Comparison of ENCODE assay signal across 33 cellular contexts in the genomic region with DNA sequence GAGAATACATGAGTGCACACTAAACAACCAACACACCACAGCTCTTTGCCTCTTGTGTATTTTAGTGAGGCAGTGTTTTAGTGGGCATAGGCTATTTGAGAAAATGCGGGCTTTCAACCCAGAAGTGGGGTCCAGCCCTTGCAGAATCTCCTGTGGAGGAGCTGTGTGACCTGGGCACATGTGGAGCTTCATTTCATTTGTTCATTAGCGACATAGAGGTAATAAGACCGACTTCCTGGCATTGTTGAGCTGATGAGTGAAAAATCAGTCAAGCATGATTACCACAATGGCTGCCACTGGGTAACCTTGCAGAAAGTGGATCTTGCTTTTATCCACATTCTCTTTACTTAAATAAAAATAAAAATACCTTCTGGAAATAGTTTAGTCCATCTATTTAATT.
"Had no signal": no experiment of that assay in that cellular context is flagged by ENCODE, and none has a peak within 500 bp of the region (broad histone marks: within the 10 kb centered on the region; RNA-seq: fewer than 3 reads in every experiment).

No MANE protein-coding gene starts in this region.

- FAIRE-seq: endothelial cell of umbilical vein had no signal

- H3K9me3 Mint-ChIP-seq: activated CD4-positive, alpha-beta memory T cell treated with anti-CD3 and anti-CD28 coated beads for 36 hours; activated naive CD4-positive, alpha-beta T cell treated with anti-CD3 and anti-CD28 coated beads, Interleukin-2, amount 10 ng/mL, durations not matched to agents 7 days and 5 days; central memory CD8-positive, alpha-beta T cell; effector memory CD8-positive, alpha-beta T cell; T-helper 2 cell treated with Interferon-gamma antibody and Interleukin-4, amounts not matched to agents 5 μg/mL and 100 μg/mL, for 36 hours had no signal

- DNase-seq: activated B cell treated with CpG ODN at 0.5 μM for 24 hours; activated CD4-positive, alpha-beta memory T cell treated with anti-CD3 and anti-CD28 coated beads for 36 hours; activated CD4-positive, alpha-beta T cell treated with anti-CD3 and anti-CD28 coated beads, Interleukin-2, amount 10 ng/mL, durations not matched to agents 24 days and 14 days; activated CD8-positive, alpha-beta memory T cell treated with anti-CD3 and anti-CD28 coated beads, Interleukin-2, amount 10 ng/mL, durations not matched to agents 7 days and 5 days; activated CD8-positive, alpha-beta memory T cell treated with anti-CD3 and anti-CD28 coated beads, Interleukin-2, amount 50 U/mL, for 4 hours; activated CD8-positive, alpha-beta T cell treated with anti-CD3 and anti-CD28 coated beads, Interleukin-2, amount 10 ng/mL, durations not matched to agents 7 days and 5 days; activated gamma-delta T cell; activated naive CD4-positive, alpha-beta T cell; activated naive CD4-positive, alpha-beta T cell treated with anti-CD3 and anti-CD28 coated beads, Interleukin-2, amount 10 ng/mL, durations not matched to agents 7 days and 5 days; activated naive CD8-positive, alpha-beta T cell treated with anti-CD3 and anti-CD28 coated beads, Interleukin-2, amount 10 ng/mL, durations not matched to agents 7 days and 5 days; activated T-cell treated with anti-CD3 and anti-CD28 coated beads, Interleukin-2, amount 50 U/mL, for 1 hour; activated T-cell treated with anti-CD3 and anti-CD28 coated beads, Interleukin-2, amount 50 U/mL, for 72 hours; brain microvascular endothelial cell; dorsolateral prefrontal cortex; effector CD4-positive, alpha-beta T cell; effector memory CD8-positive, alpha-beta T cell; foreskin fibroblast; gastrocnemius medialis; glutamatergic neuron; heart left ventricle; T-helper 1 cell; T-helper 17 cell; T1000; WERI-Rb-1 had no signal

- H3K4me3 Mint-ChIP-seq: activated B cell treated with CpG ODN at 0.5 μM for 24 hours; activated CD4-positive, alpha-beta memory T cell treated with anti-CD3 and anti-CD28 coated beads for 36 hours; activated CD4-positive, alpha-beta T cell treated with anti-CD3 and anti-CD28 coated beads, Interleukin-2, amount 10 ng/mL, durations not matched to agents 24 days and 14 days; activated CD8-positive, alpha-beta memory T cell treated with anti-CD3 and anti-CD28 coated beads, Interleukin-2, amount 10 ng/mL, durations not matched to agents 7 days and 5 days; activated CD8-positive, alpha-beta T cell treated with anti-CD3 and anti-CD28 coated beads, Interleukin-2, amount 10 ng/mL, durations not matched to agents 7 days and 5 days; activated naive CD4-positive, alpha-beta T cell treated with anti-CD3 and anti-CD28 coated beads, Interleukin-2, amount 10 ng/mL, durations not matched to agents 7 days and 5 days; activated naive CD8-positive, alpha-beta T cell treated with anti-CD3 and anti-CD28 coated beads, Interleukin-2, amount 10 ng/mL, durations not matched to agents 7 days and 5 days; activated T-cell treated with anti-CD3 and anti-CD28 coated beads, Interleukin-2, amount 50 U/mL, for 72 hours; central memory CD8-positive, alpha-beta T cell; dendritic cell treated with granulocyte-macrophage colony-stimulating factor and Interleukin-4, amounts not matched to agents 40 ng/mL and 50 ng/mL, for 4 days; effector memory CD8-positive, alpha-beta T cell; T-helper 17 cell; T-helper 2 cell treated with Interferon-gamma antibody and Interleukin-4, amounts not matched to agents 5 μg/mL and 100 μg/mL, for 36 hours had no signal

- H3K4me1 Mint-ChIP-seq: activated B cell treated with CpG ODN at 0.5 μM for 24 hours; activated CD8-positive, alpha-beta memory T cell treated with anti-CD3 and anti-CD28 coated beads, Interleukin-2, amount 10 ng/mL, durations not matched to agents 7 days and 5 days; activated naive CD4-positive, alpha-beta T cell treated with anti-CD3 and anti-CD28 coated beads, Interleukin-2, amount 10 ng/mL, durations not matched to agents 7 days and 5 days; central memory CD8-positive, alpha-beta T cell had no signal

- H3K27ac Mint-ChIP-seq: activated B cell treated with CpG ODN at 0.5 μM for 24 hours; activated CD4-positive, alpha-beta memory T cell treated with anti-CD3 and anti-CD28 coated beads for 36 hours; activated CD4-positive, alpha-beta T cell treated with anti-CD3 and anti-CD28 coated beads, Interleukin-2, amount 10 ng/mL, durations not matched to agents 24 days and 14 days; activated CD8-positive, alpha-beta memory T cell treated with anti-CD3 and anti-CD28 coated beads, Interleukin-2, amount 10 ng/mL, durations not matched to agents 7 days and 5 days; activated CD8-positive, alpha-beta T cell treated with anti-CD3 and anti-CD28 coated beads, Interleukin-2, amount 10 ng/mL, durations not matched to agents 7 days and 5 days; activated naive CD8-positive, alpha-beta T cell treated with anti-CD3 and anti-CD28 coated beads, Interleukin-2, amount 10 ng/mL, durations not matched to agents 7 days and 5 days; activated T-cell treated with anti-CD3 and anti-CD28 coated beads, Interleukin-2, amount 50 U/mL, for 72 hours; dendritic cell treated with granulocyte-macrophage colony-stimulating factor and Interleukin-4, amounts not matched to agents 40 ng/mL and 50 ng/mL, for 4 days; T-helper 17 cell; T-helper 2 cell treated with Interferon-gamma antibody and Interleukin-4, amounts not matched to agents 5 μg/mL and 100 μg/mL, for 36 hours had no signal

- H3K4me1 ChIP-seq: ascending aorta, gastrocnemius medialis, heart left ventricle had no signal

- H3K36me3 Mint-ChIP-seq: activated CD4-positive, alpha-beta memory T cell treated with anti-CD3 and anti-CD28 coated beads for 36 hours; activated CD8-positive, alpha-beta memory T cell treated with anti-CD3 and anti-CD28 coated beads, Interleukin-2, amount 10 ng/mL, durations not matched to agents 7 days and 5 days; activated naive CD4-positive, alpha-beta T cell treated with anti-CD3 and anti-CD28 coated beads, Interleukin-2, amount 10 ng/mL, durations not matched to agents 7 days and 5 days; activated naive CD8-positive, alpha-beta T cell treated with anti-CD3 and anti-CD28 coated beads, Interleukin-2, amount 10 ng/mL, durations not matched to agents 7 days and 5 days had no signal

- H3K27ac ChIP-seq: ascending aorta, brain microvascular endothelial cell, coronary artery, dorsolateral prefrontal cortex, epithelial cell of prostate, gastrocnemius medialis, heart left ventricle, WERI-Rb-1 had no signal

- H3K36me3 ChIP-seq: ascending aorta, brain microvascular endothelial cell, gastrocnemius medialis, heart left ventricle, WERI-Rb-1 had no signal

- ATAC-seq: activated CD4-positive, CD25-positive, alpha-beta regulatory T cell treated with anti-CD3 and anti-CD28 coated beads, Interleukin-2, amount 50 U/mL, for 24 hours; activated CD8-positive, alpha-beta memory T cell treated with anti-CD3 and anti-CD28 coated beads, Interleukin-2, amount 10 ng/mL, durations not matched to agents 7 days and 5 days; activated CD8-positive, alpha-beta T cell treated with anti-CD3 and anti-CD28 coated beads, Interleukin-2, amount 10 ng/mL, durations not matched to agents 7 days and 5 days; activated naive CD4-positive, alpha-beta T cell treated with anti-CD3 and anti-CD28 coated beads, Interleukin-2, amount 50 U/mL, for 72 hours; activated T-cell treated with anti-CD3 and anti-CD28 coated beads, Interleukin-2, amount 50 U/mL, for 72 hours; effector memory CD8-positive, alpha-beta T cell; gastrocnemius medialis; heart left ventricle; T-helper 17 cell had no signal

- H3K9me3 ChIP-seq: ascending aorta, gastrocnemius medialis, heart left ventricle had no signal

- H3K4me3 ChIP-seq: ascending aorta, coronary artery, gastrocnemius medialis, heart left ventricle had no signal

- H3K27me3 ChIP-seq: ascending aorta, brain microvascular endothelial cell, gastrocnemius medialis had no signal

- H3K27me3 Mint-ChIP-seq: activated B cell treated with CpG ODN at 0.5 μM for 24 hours; activated CD4-positive, alpha-beta memory T cell treated with anti-CD3 and anti-CD28 coated beads for 36 hours; activated CD4-positive, alpha-beta T cell treated with anti-CD3 and anti-CD28 coated beads, Interleukin-2, amount 10 ng/mL, durations not matched to agents 24 days and 14 days; activated CD8-positive, alpha-beta memory T cell treated with anti-CD3 and anti-CD28 coated beads, Interleukin-2, amount 10 ng/mL, durations not matched to agents 7 days and 5 days; activated naive CD4-positive, alpha-beta T cell treated with anti-CD3 and anti-CD28 coated beads, Interleukin-2, amount 10 ng/mL, durations not matched to agents 7 days and 5 days; activated naive CD8-positive, alpha-beta T cell treated with anti-CD3 and anti-CD28 coated beads, Interleukin-2, amount 10 ng/mL, durations not matched to agents 7 days and 5 days; central memory CD8-positive, alpha-beta T cell; dendritic cell treated with granulocyte-macrophage colony-stimulating factor and Interleukin-4, amounts not matched to agents 40 ng/mL and 50 ng/mL, for 4 days; effector memory CD8-positive, alpha-beta T cell; T-helper 17 cell had no signal
